Comparison of ENCODE assay signal across 24 cellular contexts in the genomic region with DNA sequence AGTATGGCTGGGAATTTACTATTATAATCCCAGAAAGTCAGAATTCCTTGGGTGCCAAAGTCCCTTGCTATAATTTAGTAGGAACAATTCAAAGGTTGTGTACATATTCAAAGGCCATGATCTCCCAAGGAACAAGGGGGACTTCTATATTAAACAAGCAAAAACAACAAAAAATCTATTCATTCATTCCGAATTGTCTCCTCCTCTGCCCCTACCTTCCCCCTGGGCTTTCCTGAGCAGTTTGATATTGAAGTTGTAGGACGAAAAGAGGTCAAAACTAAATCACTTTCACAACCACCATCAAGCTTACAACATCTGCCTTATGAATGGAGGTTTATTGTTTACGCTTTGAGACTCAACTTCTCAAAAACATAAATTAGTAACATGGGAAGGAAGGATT. TPM values are rescaled to one million over a fixed set of nuclear protein-coding genes. Genes with fewer than 3 reads are reported as not detected.
DNase-seq lines count a peak whose midpoint lies in the region; ATAC-seq, FAIRE-seq and TF ChIP-seq lines count a peak whose summit lies in the region.
"Had no signal": no experiment of that assay in that cellular context is flagged by ENCODE, and none has a peak within 500 bp of the region (broad histone marks: within the 10 kb centered on the region; RNA-seq: fewer than 3 reads in every experiment).

No MANE protein-coding gene starts in this region.

- no peaks in the 10 kb centered on the region for H3F3A ChIP-seq in GM23338 (replicated peaks; ENCODE audit: low read depth)

- peak; percentile 61 for DNase-seq in COLO829 (ENCODE audit: low spot score)
- DNase-seq in GM23338 (ENCODE audit: low spot score), result no peak
- DNase-seq in urothelium cell line (ENCODE audit: low spot score), result no peak
- DNase-seq in GM03348 (ENCODE audit: low spot score), result no peak
- no peak for DNase-seq in stimulated activated naive CD8-positive, alpha-beta T cell treated with anti-CD3 and anti-CD28 coated beads, Interleukin-15, amount 100 ng/mL, for 72 hours
- DNase-seq: 8988T; ACHN; BE2C; C1 segment of cervical spinal cord; Caco-2; Calu3; CD4-positive, alpha-beta memory T cell; CD8-positive, alpha-beta memory T cell; DMS79 treated with DMSO at 0.1 percent for 48 hours; GF-D8 had no signal

- H3K4me1 ChIP-seq in GM23338 (ENCODE audit: insufficient read depth), result no peaks in the 10 kb centered on the region; the same call in 1 of the 2 replicates
- H3K4me1 ChIP-seq: BE2C, Caco-2 had no signal

- no peaks in the 10 kb centered on the region for H3K36me3 ChIP-seq in GM23338 (ENCODE audit: insufficient read depth)
- H3K36me3 ChIP-seq: BE2C, BLaER1 had no signal

- H3K36me3 Mint-ChIP-seq in GM23338 (ENCODE audit: low read depth), result no peaks in the 10 kb centered on the region
- H3K36me3 Mint-ChIP-seq: CD14-positive monocyte; CD4-positive, alpha-beta memory T cell; CD4-positive, CD25-positive, alpha-beta regulatory T cell; CD8-positive, alpha-beta memory T cell had no signal

- H3K9me3 Mint-ChIP-seq in GM23338, result no peaks in the 10 kb centered on the region
- H3K9me3 Mint-ChIP-seq in stimulated activated naive CD8-positive, alpha-beta T cell treated with anti-CD3 and anti-CD28 coated beads, Interleukin-15, amount 100 ng/mL, for 72 hours, result peaks cover 0 to 3% of the 10 kb centered on the region in 2 donors
- H3K9me3 Mint-ChIP-seq: CD4-positive, alpha-beta memory T cell; CD8-positive, alpha-beta memory T cell had no signal

- ATAC-seq in GM23338, result no peak
- no peak for ATAC-seq in stimulated activated naive CD8-positive, alpha-beta T cell treated with anti-CD3 and anti-CD28 coated beads, Interleukin-15, amount 100 ng/mL, for 72 hours

- H4K20me1 ChIP-seq in GM23338 (replicated peaks; ENCODE audit: insufficient read depth), result no peaks in the 10 kb centered on the region
- H4K20me1 ChIP-seq: BLaER1 had no signal

- 0 out of 2 replicates have a peak overlapping the region, but pooled peaks have one; percentile 16 for H2AFZ ChIP-seq in GM23338

- TF ChIP-seq CTCF in GM23338 (conservative IDR thresholded peaks at IDR 0.05; ENCODE audit: low read depth in 2 of 2), result no peak

- no peak overlapping the region for H3K4me3 ChIP-seq in GM23338
- H3K4me3 ChIP-seq: BLaER1, GM12878 had no signal

- H3K27ac Mint-ChIP-seq in GM23338, result no peak overlapping the region
- no peak overlapping the region for H3K27ac Mint-ChIP-seq in stimulated activated naive CD8-positive, alpha-beta T cell treated with anti-CD3 and anti-CD28 coated beads, Interleukin-15, amount 100 ng/mL, for 72 hours
- H3K27ac Mint-ChIP-seq: CD14-positive monocyte had no signal

- H3K27me3 ChIP-seq in GM23338 (ENCODE audit: insufficient read depth), result no peaks in the 10 kb centered on the region
- H3K27me3 ChIP-seq: BE2C, BLaER1 had no signal

- H3K27me3 Mint-ChIP-seq in GM23338 (ENCODE audit: insufficient read depth, low read depth, poor library complexity), result peaks cover 10% of the 10 kb centered on the region
- no peaks in the 10 kb centered on the region for H3K27me3 Mint-ChIP-seq in stimulated activated naive CD8-positive, alpha-beta T cell treated with anti-CD3 and anti-CD28 coated beads, Interleukin-15, amount 100 ng/mL, for 72 hours

- H3K9me2 ChIP-seq in GM23338 (ENCODE audit: insufficient read depth), result no peaks in the 10 kb centered on the region

- H3K4me2 ChIP-seq in GM23338, result no peak overlapping the region
- H3K4me2 ChIP-seq: BLaER1 had no signal

- no peaks in the 10 kb centered on the region; the same call in 2 of the 3 replicates for H3K4me1 Mint-ChIP-seq in GM23338
- H3K4me1 Mint-ChIP-seq in stimulated activated naive CD8-positive, alpha-beta T cell treated with anti-CD3 and anti-CD28 coated beads, Interleukin-15, amount 100 ng/mL, for 72 hours, result peaks cover 8% of the 10 kb centered on the region

- H3K27ac ChIP-seq in GM23338 (ENCODE audit: low read depth), result no peak overlapping the region
- H3K27ac ChIP-seq: BLaER1 had no signal

- peak; percentile 40 for FAIRE-seq in urothelium cell line (lab: Jason Lieb, UNC)
- FAIRE-seq: A204.1, D721Med, G401.6, GM12878, GM12892, GM18507 had no signal

- no peak overlapping the region for H3K4me3 Mint-ChIP-seq in GM23338
- no peak overlapping the region for H3K4me3 Mint-ChIP-seq in stimulated activated naive CD8-positive, alpha-beta T cell treated with anti-CD3 and anti-CD28 coated beads, Interleukin-15, amount 100 ng/mL, for 72 hours
- H3K4me3 Mint-ChIP-seq: CD14-positive monocyte; CD4-positive, alpha-beta memory T cell; CD4-positive, CD25-positive, alpha-beta regulatory T cell; CD8-positive, alpha-beta memory T cell had no signal

- no peaks in the 10 kb centered on the region for H3K79me2 ChIP-seq in GM23338 (replicated peaks; ENCODE audit: insufficient read depth)

TF ChIP-seq in GM23338, 12 proteins besides CTCF, POLR2A, EP300 and RAD21 (continues in another document):
- no peak for TF ChIP-seq CREB1 (CRISPR knock-in tag; IDR thresholded peaks at IDR 0.05; ENCODE audit: low read depth)
- no peak for TF ChIP-seq POLR2AphosphoS5 (IDR thresholded peaks at IDR 0.05; ENCODE audit: low read depth)
- TF ChIP-seq JUNB (IDR thresholded peaks at IDR 0.05; ENCODE audit: unreplicated experiment), result no peak
- TF ChIP-seq NANOG (IDR thresholded peaks at IDR 0.05; ENCODE audit: borderline replicate concordance), result no peak
- no peak for TF ChIP-seq STAT1 (IDR thresholded peaks at IDR 0.05; ENCODE audit: unreplicated experiment)
- TF ChIP-seq, protein P1, sequence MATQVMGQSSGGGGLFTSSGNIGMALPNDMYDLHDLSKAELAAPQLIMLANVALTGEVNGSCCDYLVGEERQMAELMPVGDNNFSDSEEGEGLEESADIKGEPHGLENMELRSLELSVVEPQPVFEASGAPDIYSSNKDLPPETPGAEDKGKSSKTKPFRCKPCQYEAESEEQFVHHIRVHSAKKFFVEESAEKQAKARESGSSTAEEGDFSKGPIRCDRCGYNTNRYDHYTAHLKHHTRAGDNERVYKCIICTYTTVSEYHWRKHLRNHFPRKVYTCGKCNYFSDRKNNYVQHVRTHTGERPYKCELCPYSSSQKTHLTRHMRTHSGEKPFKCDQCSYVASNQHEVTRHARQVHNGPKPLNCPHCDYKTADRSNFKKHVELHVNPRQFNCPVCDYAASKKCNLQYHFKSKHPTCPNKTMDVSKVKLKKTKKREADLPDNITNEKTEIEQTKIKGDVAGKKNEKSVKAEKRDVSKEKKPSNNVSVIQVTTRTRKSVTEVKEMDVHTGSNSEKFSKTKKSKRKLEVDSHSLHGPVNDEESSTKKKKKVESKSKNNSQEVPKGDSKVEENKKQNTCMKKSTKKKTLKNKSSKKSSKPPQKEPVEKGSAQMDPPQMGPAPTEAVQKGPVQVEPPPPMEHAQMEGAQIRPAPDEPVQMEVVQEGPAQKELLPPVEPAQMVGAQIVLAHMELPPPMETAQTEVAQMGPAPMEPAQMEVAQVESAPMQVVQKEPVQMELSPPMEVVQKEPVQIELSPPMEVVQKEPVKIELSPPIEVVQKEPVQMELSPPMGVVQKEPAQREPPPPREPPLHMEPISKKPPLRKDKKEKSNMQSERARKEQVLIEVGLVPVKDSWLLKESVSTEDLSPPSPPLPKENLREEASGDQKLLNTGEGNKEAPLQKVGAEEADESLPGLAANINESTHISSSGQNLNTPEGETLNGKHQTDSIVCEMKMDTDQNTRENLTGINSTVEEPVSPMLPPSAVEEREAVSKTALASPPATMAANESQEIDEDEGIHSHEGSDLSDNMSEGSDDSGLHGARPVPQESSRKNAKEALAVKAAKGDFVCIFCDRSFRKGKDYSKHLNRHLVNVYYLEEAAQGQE (IDR thresholded peaks at IDR 0.05; ENCODE audit: unreplicated experiment), result no peak
- TF ChIP-seq EZH2 (IDR thresholded peaks at IDR 0.05; ENCODE audit: low read depth, unreplicated experiment), result no peak
- no peak for TF ChIP-seq ZNF114 (CRISPR knock-in tag; IDR thresholded peaks at IDR 0.05)
- TF ChIP-seq EZH2phosphoT487 (IDR thresholded peaks at IDR 0.05; ENCODE audit: unreplicated experiment), result no peak
- TF ChIP-seq, protein P2, sequence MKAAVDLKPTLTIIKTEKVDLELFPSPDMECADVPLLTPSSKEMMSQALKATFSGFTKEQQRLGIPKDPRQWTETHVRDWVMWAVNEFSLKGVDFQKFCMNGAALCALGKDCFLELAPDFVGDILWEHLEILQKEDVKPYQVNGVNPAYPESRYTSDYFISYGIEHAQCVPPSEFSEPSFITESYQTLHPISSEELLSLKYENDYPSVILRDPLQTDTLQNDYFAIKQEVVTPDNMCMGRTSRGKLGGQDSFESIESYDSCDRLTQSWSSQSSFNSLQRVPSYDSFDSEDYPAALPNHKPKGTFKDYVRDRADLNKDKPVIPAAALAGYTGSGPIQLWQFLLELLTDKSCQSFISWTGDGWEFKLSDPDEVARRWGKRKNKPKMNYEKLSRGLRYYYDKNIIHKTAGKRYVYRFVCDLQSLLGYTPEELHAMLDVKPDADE (IDR thresholded peaks at IDR 0.05), result no peak
- TF ChIP-seq ZNF331 (CRISPR knock-in tag; IDR thresholded peaks at IDR 0.05; ENCODE audit: low read depth), result no peak

RNA-seq across cellular contexts. Expression of a gene that starts 35.3 kb away (rescaled TPM):
- 123 and 126 TPM in 2 replicates for total RNA-seq in GM23338 (2014; rRNA removed; shearing (Covaris generic))
- 454 and 469 TPM in 2 replicates for polyA plus RNA-seq in GM23338 (2016; fragmentation: Nextera tagmentation; extraction: Ambion mirVana)
